Comparison of ENCODE assay signal across 1 cellular context in the genomic region with DNA sequence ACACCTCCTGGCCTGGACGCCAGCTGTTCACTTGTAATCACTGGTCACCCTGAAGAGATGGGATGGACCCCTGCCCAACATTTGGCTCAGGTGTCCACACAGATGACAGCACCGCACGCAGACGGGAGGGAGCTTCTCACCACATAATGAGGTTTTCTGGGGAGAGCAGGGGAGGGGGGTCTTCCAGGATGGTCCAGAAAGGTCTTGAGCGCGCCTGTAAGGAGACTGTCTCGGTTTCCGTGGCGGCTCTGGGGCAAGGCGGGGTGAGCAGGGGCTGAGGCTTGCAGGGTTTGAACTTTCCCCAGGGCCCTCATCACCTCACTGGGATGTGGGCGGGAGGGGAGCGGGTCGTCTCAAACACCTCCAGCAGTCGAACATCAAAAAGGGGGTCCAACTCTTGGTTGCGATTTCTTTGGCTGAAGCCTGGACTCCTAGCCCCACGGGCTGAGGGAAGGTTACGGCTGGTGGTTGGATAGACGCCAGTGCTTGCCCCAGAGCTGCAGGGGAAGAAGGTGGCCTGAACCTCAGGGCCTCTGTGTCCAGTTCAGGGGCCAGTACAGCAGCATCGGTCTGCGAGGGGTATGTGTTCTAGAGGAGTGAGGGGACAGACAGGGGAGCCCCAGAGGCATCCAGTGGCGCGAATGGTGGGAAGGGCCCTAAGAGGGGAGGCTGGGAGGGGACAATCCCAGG.
TF ChIP-seq lines count a peak whose summit lies in the region.

No MANE protein-coding gene starts in this region.

TF ChIP-seq in WTC11, 78 proteins besides CTCF, POLR2A, EP300 and RAD21 (continued from another document):
- TF ChIP-seq, protein P1, sequence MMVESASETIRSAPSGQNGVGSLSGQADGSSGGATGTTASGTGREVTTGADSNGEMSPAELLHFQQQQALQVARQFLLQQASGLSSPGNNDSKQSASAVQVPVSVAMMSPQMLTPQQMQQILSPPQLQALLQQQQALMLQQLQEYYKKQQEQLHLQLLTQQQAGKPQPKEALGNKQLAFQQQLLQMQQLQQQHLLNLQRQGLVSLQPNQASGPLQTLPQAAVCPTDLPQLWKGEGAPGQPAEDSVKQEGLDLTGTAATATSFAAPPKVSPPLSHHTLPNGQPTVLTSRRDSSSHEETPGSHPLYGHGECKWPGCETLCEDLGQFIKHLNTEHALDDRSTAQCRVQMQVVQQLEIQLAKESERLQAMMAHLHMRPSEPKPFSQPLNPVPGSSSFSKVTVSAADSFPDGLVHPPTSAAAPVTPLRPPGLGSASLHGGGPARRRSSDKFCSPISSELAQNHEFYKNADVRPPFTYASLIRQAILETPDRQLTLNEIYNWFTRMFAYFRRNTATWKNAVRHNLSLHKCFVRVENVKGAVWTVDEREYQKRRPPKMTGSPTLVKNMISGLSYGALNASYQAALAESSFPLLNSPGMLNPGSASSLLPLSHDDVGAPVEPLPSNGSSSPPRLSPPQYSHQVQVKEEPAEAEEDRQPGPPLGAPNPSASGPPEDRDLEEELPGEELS (CRISPR knock-in tag; IDR thresholded peaks at IDR 0.05): no peak
- TF ChIP-seq, protein P2, sequence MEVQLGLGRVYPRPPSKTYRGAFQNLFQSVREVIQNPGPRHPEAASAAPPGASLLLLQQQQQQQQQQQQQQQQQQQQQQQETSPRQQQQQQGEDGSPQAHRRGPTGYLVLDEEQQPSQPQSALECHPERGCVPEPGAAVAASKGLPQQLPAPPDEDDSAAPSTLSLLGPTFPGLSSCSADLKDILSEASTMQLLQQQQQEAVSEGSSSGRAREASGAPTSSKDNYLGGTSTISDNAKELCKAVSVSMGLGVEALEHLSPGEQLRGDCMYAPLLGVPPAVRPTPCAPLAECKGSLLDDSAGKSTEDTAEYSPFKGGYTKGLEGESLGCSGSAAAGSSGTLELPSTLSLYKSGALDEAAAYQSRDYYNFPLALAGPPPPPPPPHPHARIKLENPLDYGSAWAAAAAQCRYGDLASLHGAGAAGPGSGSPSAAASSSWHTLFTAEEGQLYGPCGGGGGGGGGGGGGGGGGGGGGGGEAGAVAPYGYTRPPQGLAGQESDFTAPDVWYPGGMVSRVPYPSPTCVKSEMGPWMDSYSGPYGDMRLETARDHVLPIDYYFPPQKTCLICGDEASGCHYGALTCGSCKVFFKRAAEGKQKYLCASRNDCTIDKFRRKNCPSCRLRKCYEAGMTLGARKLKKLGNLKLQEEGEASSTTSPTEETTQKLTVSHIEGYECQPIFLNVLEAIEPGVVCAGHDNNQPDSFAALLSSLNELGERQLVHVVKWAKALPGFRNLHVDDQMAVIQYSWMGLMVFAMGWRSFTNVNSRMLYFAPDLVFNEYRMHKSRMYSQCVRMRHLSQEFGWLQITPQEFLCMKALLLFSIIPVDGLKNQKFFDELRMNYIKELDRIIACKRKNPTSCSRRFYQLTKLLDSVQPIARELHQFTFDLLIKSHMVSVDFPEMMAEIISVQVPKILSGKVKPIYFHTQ (CRISPR knock-in tag; IDR thresholded peaks at IDR 0.05): no peak
- TF ChIP-seq KAT7 (CRISPR knock-in tag; IDR thresholded peaks at IDR 0.05; ENCODE audit: borderline replicate concordance) (no peak), ZNF219 (CRISPR knock-in tag; IDR thresholded peaks at IDR 0.05; ENCODE audit: borderline replicate concordance) (no peak), ZNF317 (CRISPR knock-in tag; IDR thresholded peaks at IDR 0.05; ENCODE audit: borderline replicate concordance, low read depth) (no peak), NR1H2 (CRISPR knock-in tag; IDR thresholded peaks at IDR 0.05) (no peak), ZNF396 (CRISPR knock-in tag; IDR thresholded peaks at IDR 0.05; ENCODE audit: borderline replicate concordance) (no peak), JUN (CRISPR knock-in tag; IDR thresholded peaks at IDR 0.05) (no peak)
- TF ChIP-seq, protein P3, sequence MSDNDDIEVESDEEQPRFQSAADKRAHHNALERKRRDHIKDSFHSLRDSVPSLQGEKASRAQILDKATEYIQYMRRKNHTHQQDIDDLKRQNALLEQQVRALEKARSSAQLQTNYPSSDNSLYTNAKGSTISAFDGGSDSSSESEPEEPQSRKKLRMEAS (CRISPR knock-in tag; IDR thresholded peaks at IDR 0.05): no peak
- TF ChIP-seq, protein P4, sequence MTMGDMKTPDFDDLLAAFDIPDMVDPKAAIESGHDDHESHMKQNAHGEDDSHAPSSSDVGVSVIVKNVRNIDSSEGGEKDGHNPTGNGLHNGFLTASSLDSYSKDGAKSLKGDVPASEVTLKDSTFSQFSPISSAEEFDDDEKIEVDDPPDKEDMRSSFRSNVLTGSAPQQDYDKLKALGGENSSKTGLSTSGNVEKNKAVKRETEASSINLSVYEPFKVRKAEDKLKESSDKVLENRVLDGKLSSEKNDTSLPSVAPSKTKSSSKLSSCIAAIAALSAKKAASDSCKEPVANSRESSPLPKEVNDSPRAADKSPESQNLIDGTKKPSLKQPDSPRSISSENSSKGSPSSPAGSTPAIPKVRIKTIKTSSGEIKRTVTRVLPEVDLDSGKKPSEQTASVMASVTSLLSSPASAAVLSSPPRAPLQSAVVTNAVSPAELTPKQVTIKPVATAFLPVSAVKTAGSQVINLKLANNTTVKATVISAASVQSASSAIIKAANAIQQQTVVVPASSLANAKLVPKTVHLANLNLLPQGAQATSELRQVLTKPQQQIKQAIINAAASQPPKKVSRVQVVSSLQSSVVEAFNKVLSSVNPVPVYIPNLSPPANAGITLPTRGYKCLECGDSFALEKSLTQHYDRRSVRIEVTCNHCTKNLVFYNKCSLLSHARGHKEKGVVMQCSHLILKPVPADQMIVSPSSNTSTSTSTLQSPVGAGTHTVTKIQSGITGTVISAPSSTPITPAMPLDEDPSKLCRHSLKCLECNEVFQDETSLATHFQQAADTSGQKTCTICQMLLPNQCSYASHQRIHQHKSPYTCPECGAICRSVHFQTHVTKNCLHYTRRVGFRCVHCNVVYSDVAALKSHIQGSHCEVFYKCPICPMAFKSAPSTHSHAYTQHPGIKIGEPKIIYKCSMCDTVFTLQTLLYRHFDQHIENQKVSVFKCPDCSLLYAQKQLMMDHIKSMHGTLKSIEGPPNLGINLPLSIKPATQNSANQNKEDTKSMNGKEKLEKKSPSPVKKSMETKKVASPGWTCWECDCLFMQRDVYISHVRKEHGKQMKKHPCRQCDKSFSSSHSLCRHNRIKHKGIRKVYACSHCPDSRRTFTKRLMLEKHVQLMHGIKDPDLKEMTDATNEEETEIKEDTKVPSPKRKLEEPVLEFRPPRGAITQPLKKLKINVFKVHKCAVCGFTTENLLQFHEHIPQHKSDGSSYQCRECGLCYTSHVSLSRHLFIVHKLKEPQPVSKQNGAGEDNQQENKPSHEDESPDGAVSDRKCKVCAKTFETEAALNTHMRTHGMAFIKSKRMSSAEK (CRISPR knock-in tag; IDR thresholded peaks at IDR 0.05; ENCODE audit: borderline replicate concordance): no peak
- TF ChIP-seq, protein P5, sequence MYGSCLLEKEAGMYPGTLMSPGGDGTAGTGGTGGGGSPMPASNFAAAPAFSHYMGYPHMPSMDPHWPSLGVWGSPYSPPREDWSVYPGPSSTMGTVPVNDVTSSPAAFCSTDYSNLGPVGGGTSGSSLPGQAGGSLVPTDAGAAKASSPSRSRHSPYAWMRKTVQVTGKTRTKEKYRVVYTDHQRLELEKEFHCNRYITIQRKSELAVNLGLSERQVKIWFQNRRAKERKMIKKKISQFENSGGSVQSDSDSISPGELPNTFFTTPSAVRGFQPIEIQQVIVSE (CRISPR knock-in tag; IDR thresholded peaks at IDR 0.05; ENCODE audit: borderline replicate concordance): no peak
TF ChIP-seq in WTC11: peak in this region for 0.
